Comparison of ENCODE assay signal across 8 cellular contexts in genomic region chr12:89427508-89428156, GRCh38.
DNase-seq lines count a peak whose midpoint lies in the region; ATAC-seq and TF ChIP-seq lines count a peak whose summit lies in the region.

No MANE protein-coding gene starts in this region.

- no peaks in the 10 kb centered on the region for H3K36me3 ChIP-seq in left lung

- H3K27me3 ChIP-seq in left lung, result no peaks in the 10 kb centered on the region

- H3K27ac ChIP-seq in left lung, result peak overlapping the region in 1 of 2 donors; percentile 57

- no peak overlapping the region for H3K4me3 ChIP-seq in left lung

- intact Hi-C loops in left lung (cut with DNase I), result no loop called here

- in situ Hi-C loops in ACHN (cut with HindIII; ENCODE audit: low pct_ligation_motif_present, low pct_unique_long_range_greater_than_20kb, low sequenced_read_pairs), result no loop called here

- peak; percentile 98 for ATAC-seq in GM18867 (IDR thresholded peaks at IDR 0.05; ENCODE audit: unreplicated experiment)
- ATAC-seq in GM21723 (IDR thresholded peaks at IDR 0.05; ENCODE audit: unreplicated experiment), result peak; percentile 99
- peak; percentile 93 for ATAC-seq in HG03571 (IDR thresholded peaks at IDR 0.05; ENCODE audit: unreplicated experiment)
- ATAC-seq in left lung, result peak; percentile 66
- no peak for ATAC-seq in left lobe of liver

- TF ChIP-seq CTCF in left lung (IDR thresholded peaks at IDR 0.05), result no peak

- H3K4me1 ChIP-seq in left lung, result peaks cover 0 to 18% of the 10 kb centered on the region in 2 donors

- no peak for DNase-seq in left lung
- no peak for DNase-seq in ACHN
- no peak for DNase-seq in left lobe of liver (ENCODE audit: low spot score)
- no peak for DNase-seq in NCI-H1694 (lab: John Stamatoyannopoulos, UW)
- DNase-seq in stimulated activated CD4-positive, alpha-beta T cell treated with anti-CD3 and anti-CD28 coated beads, Interleukin-2, amount 100 ng/mL, for 24 hours, result no peak

- no peaks in the 10 kb centered on the region for H3K9me3 ChIP-seq in left lung
